Comparison of ENCODE assay signal across 11 cellular contexts in the genomic region with DNA sequence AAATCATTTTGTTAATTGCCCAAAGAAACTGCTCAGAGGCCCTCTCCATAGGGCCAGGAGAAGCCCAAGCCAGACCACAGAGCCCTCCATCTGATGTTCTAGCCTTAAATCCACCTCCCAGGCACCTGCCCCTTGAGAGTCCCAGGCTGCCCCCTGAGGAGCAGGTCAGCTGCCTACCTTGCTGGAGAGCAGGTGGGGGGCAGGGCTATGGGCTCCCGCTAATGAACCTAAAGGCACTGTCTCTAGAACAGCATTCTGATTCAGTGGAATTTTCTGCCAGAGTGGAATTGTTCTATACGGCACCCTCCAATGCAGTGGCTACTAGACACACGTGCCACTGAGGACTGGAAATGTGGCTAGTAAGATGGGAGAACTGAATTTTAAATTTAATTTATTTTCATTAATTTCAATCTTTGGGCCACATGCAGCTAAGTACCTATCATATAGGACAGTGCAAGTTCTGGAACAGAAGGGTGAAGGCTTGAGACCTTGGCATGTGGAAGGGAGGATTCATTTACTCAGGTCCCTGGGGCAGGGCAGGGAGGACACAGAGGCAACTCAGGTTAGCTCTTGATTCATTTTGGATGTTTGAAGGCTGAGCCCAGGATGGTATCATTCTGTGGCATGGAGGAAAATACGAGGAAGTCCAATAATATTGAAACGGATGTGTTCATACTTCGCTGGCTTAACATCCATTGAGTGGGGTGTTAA. TPM values are rescaled to one million over a fixed set of nuclear protein-coding genes. Genes with fewer than 3 reads are reported as not detected.
DNase-seq lines count a peak whose midpoint lies in the region; ATAC-seq and TF ChIP-seq lines count a peak whose summit lies in the region.
"Had no signal": no experiment of that assay in that cellular context is flagged by ENCODE, and none has a peak within 500 bp of the region (broad histone marks: within the 10 kb centered on the region; RNA-seq: fewer than 3 reads in every experiment).

No MANE protein-coding gene starts in this region.

- peaks cover 14% of the 10 kb centered on the region; the same call in 1 of the 2 replicates for H4K20me1 ChIP-seq in PC-9 (ENCODE audit: insufficient read depth)

- peaks cover 51% of the 10 kb centered on the region for H3K79me1 ChIP-seq in trophoblast cell (ENCODE audit: low read length)

- ATAC-seq in heart right ventricle: no peak
- ATAC-seq in GM21360 (IDR thresholded peaks at IDR 0.05; ENCODE audit: unreplicated experiment): no peak

- peaks cover 18 to 30% (median 24%) of the 10 kb centered on the region in 4 donors for H3K4me1 Mint-ChIP-seq in CD4-positive, alpha-beta memory T cell

- DNase-seq in CD4-positive, alpha-beta memory T cell: no peak
- DNase-seq in PC-9: no peak
- DNase-seq in heart right ventricle: no peak
- DNase-seq in trophoblast cell: no peak
- DNase-seq in NCI-H446 (lab: John Stamatoyannopoulos, UW): no peak
- no peak for DNase-seq in NCI-H2081 (lab: John Stamatoyannopoulos, UW)
- no peak for DNase-seq in D341Med (ENCODE audit: low spot score)
- DNase-seq: activated naive CD4-positive, alpha-beta T cell treated with anti-CD3 and anti-CD28 coated beads, Interleukin-2, amount 50 U/mL, for 16 hours; naive B cell had no signal

- intact Hi-C loops in CD4-positive, alpha-beta memory T cell (cut with micrococcal nuclease): loop anchor here (10.0 kb wide), 1 partner anchor 112 kb away; no protein-coding TSS in a partner anchor
- intact Hi-C loops in PC-9 (cut with micrococcal nuclease; ENCODE audit: unreplicated experiment) (loop anchor here (5.0 kb wide), 1 partner anchor 791 kb away; the partner anchor contains the start of gene CDV3), heart right ventricle (cut with DNase I) (loop anchor here in 3 of 10 donors (5.0 to 10.0 kb wide), 3 partner anchors 36 to 148 kb away; no protein-coding TSS in a partner anchor)

- H3K18ac ChIP-seq in trophoblast cell (ENCODE audit: low read length): peak overlapping the region; percentile 52

- H3K27ac ChIP-seq in CD4-positive, alpha-beta memory T cell (ENCODE audit: low read depth, low read length): no peak overlapping the region
- peak overlapping the region; percentile 100 for H3K27ac ChIP-seq in PC-9
- H3K27ac ChIP-seq in heart right ventricle: peak overlapping the region in 9 of 10 donors; percentile 79 to 100 (median 99)
- peak overlapping the region; percentile 97 for H3K27ac ChIP-seq in trophoblast cell (ENCODE audit: low read depth, low read length)
- H3K27ac ChIP-seq: VCaP had no signal

- peak overlapping the region; percentile 84 for H4K91ac ChIP-seq in trophoblast cell (ENCODE audit: low read depth, low read length)

- no peaks in the 10 kb centered on the region for H3K36me3 Mint-ChIP-seq in CD4-positive, alpha-beta memory T cell

- peak overlapping the region; percentile 80 for H3K4ac ChIP-seq in trophoblast cell (ENCODE audit: low read depth, low read length)

- peak overlapping the region; percentile 82 for H2BK120ac ChIP-seq in trophoblast cell (ENCODE audit: insufficient read depth, low read length, poor library complexity)

- TF ChIP-seq CTCF in PC-9 (conservative IDR thresholded peaks at IDR 0.05) (no peak), heart right ventricle (IDR thresholded peaks at IDR 0.05) (no peak)

- H3K23ac ChIP-seq in trophoblast cell (ENCODE audit: low read length): no peak overlapping the region

- H3K9me3 Mint-ChIP-seq in CD4-positive, alpha-beta memory T cell: no peaks in the 10 kb centered on the region
- H3K9me3 Mint-ChIP-seq: naive B cell had no signal

- H2BK12ac ChIP-seq in trophoblast cell (ENCODE audit: low read length): peak overlapping the region; percentile 37

- H2AFZ ChIP-seq in PC-9 (no peak overlapping the region), trophoblast cell (ENCODE audit: insufficient read depth, low read length, poor library complexity) (no peak overlapping the region)

- peak overlapping the region; percentile 88 for H2BK5ac ChIP-seq in trophoblast cell (ENCODE audit: low read depth, low read length, poor library complexity)

- H2AK5ac ChIP-seq in trophoblast cell (ENCODE audit: low read length): peak overlapping the region; percentile 13

- H3K27ac Mint-ChIP-seq in CD4-positive, alpha-beta memory T cell: peak overlapping the region in 3 of 7 donors; percentile 61 to 86 (median 69)
- H3K27ac Mint-ChIP-seq: naive B cell had no signal

- no peak overlapping the region for H4K12ac ChIP-seq in trophoblast cell (ENCODE audit: low read depth, low read length)

- H4K8ac ChIP-seq in trophoblast cell (ENCODE audit: low read depth, low read length): peak overlapping the region; percentile 79

- peaks cover 27% of the 10 kb centered on the region for H3K4me1 ChIP-seq in CD4-positive, alpha-beta memory T cell (ENCODE audit: insufficient read depth, low read length)
- H3K4me1 ChIP-seq in PC-9 (replicated peaks; ENCODE audit: insufficient read depth): peaks cover 95% of the 10 kb centered on the region
- peaks cover 46 to 100% (median 97%) of the 10 kb centered on the region in 9 donors for H3K4me1 ChIP-seq in heart right ventricle
- H3K4me1 ChIP-seq in trophoblast cell (ENCODE audit: control insufficient read depth in 1 of 2, insufficient read depth in 2 of 2, low read length in 2 of 2): peaks cover 49 to 75% of the 10 kb centered on the region in 2 experiments

- peak overlapping the region; percentile 2 for H3K9ac ChIP-seq in trophoblast cell (ENCODE audit: low read length)

- peak overlapping the region; percentile 25 for H3K14ac ChIP-seq in trophoblast cell (ENCODE audit: low read length)

- no peaks in the 10 kb centered on the region for H3K27me3 ChIP-seq in CD4-positive, alpha-beta memory T cell (ENCODE audit: insufficient read depth, low read length)
- no peaks in the 10 kb centered on the region for H3K27me3 ChIP-seq in PC-9 (ENCODE audit: insufficient read depth, low read depth)
- peaks cover 0 to 15% (median 0%) of the 10 kb centered on the region in 7 donors for H3K27me3 ChIP-seq in heart right ventricle
- no peaks in the 10 kb centered on the region for H3K27me3 ChIP-seq in trophoblast cell (ENCODE audit: insufficient read depth, low read length)

- 69 to 71% methylated on average over 6 of the region's 6 CpGs for WGBS in heart right ventricle, 2 donors
- WGBS in trophoblast cell (ENCODE audit: extremely low coverage, insufficient coverage, insufficient read length): no CpG with 5 or more reads among the region's 6 CpGs

- CTCF ChIA-PET in CD4-positive, alpha-beta memory T cell (lab: Charles Lee; ENCODE audit: partially characterized antibody): interaction anchor here (2.0 to 2.9 kb wide), 4 partner anchors 16 to 150 kb away, joined by 7 to 12 read pairs (median 9); no protein-coding TSS in a partner anchor
- CTCF ChIA-PET in PC-9 (lab: Charles Lee): no interaction called here

- TSS peak; percentile 4 for BruUV-seq in PC-9 (replicated peaks; lab: Mats Ljungman, UMichigan)

- H3K4me2 ChIP-seq in PC-9 (peak overlapping the region; percentile 87), trophoblast cell (ENCODE audit: low read length) (no peak overlapping the region)

- no peaks in the 10 kb centered on the region for H3K27me3 Mint-ChIP-seq in CD4-positive, alpha-beta memory T cell

- no peaks in the 10 kb centered on the region for H3K9me3 ChIP-seq in CD4-positive, alpha-beta memory T cell (ENCODE audit: control insufficient read depth in 1 of 2, low read length in 2 of 2)
- H3K9me3 ChIP-seq in PC-9 (ENCODE audit: insufficient read depth, low read depth) (no peaks in the 10 kb centered on the region), heart right ventricle (no peaks in the 10 kb centered on the region), trophoblast cell (ENCODE audit: insufficient read depth, low read depth, low read length) (no peaks in the 10 kb centered on the region)

- H3K79me2 ChIP-seq in PC-9 (ENCODE audit: low read depth): peaks cover 79% of the 10 kb centered on the region
- H3K79me2 ChIP-seq in trophoblast cell (ENCODE audit: control insufficient read depth, insufficient read depth, low read length, poor library complexity): peaks cover 7% of the 10 kb centered on the region

- POLR2A ChIA-PET in CD4-positive, alpha-beta memory T cell (lab: Charles Lee; ENCODE audit: partially characterized antibody): no interaction called here
- POLR2A ChIA-PET in PC-9 (lab: Charles Lee; ENCODE audit: unreplicated experiment): interaction anchor here (0.6 to 2.8 kb wide), 2 partner anchors 12 to 14 kb away, joined by 5 to 76 read pairs; partner anchors contain the start of gene AMOTL2

- no peaks in the 10 kb centered on the region for H3K36me3 ChIP-seq in CD4-positive, alpha-beta memory T cell (ENCODE audit: insufficient read depth, low read length)
- H3K36me3 ChIP-seq in PC-9 (ENCODE audit: low read depth) (peaks cover 83% of the 10 kb centered on the region), heart right ventricle (peaks cover 0 to 95% (median 84%) of the 10 kb centered on the region in 9 donors), trophoblast cell (ENCODE audit: control insufficient read depth in 1 of 2, insufficient read depth in 2 of 2, low read length in 2 of 2) (peaks cover 84 to 91% of the 10 kb centered on the region in 2 experiments)

- H3F3A ChIP-seq in PC-9 (ENCODE audit: insufficient read depth, low read depth): peaks cover 93% of the 10 kb centered on the region

- H3K4me3 Mint-ChIP-seq in CD4-positive, alpha-beta memory T cell: peak overlapping the region; percentile 59 to 85 (median 71)

- no peak overlapping the region for H3K4me3 ChIP-seq in CD4-positive, alpha-beta memory T cell (ENCODE audit: low read length in 2 of 2)
- H3K4me3 ChIP-seq in PC-9 (0 out of 2 replicates have a peak overlapping the region, but pooled peaks have one; percentile 54), heart right ventricle (no peak overlapping the region), trophoblast cell (ENCODE audit: low read depth, low read length) (no peak overlapping the region)

- no peaks in the 10 kb centered on the region for H3K9me2 ChIP-seq in PC-9 (ENCODE audit: insufficient read depth)

RNA-seq across cellular contexts. Expression of gene AMOTL2, which starts 11.4 kb away (rescaled TPM):
- under 1 TPM in 1 of 2 experiments, not detected in 1; 0.23 TPM for total RNA-seq in CD4-positive, alpha-beta memory T cell
- polyA plus RNA-seq in CD4-positive, alpha-beta memory T cell: under 1 TPM in 1 of 2 donors, not detected in 1; 0.48 TPM
- total RNA-seq in PC-9 (2021) (147 and 221 TPM in 2 replicates), heart right ventricle (10 to 100 TPM; 27.8 to 96.6 (median 57.8) TPM)
- polyA plus RNA-seq in heart right ventricle: 10 to 100 TPM; 18.7 to 19.8 TPM
- polyA plus RNA-seq in trophoblast cell (2013): 83.2 and 85.9 TPM in 2 replicates

Comparison
In these comparisons a context has a peak if more than half of its experiments do, and no peak if none do; other contexts are left out.
1. RNA of gene AMOTL2, which starts 11.4 kb away (total RNA-seq): 147 to 221 TPM in PC-9 and 27.8 to 96.6 TPM in heart right ventricle; 0.23 TPM in CD4-positive, alpha-beta memory T cell; every median in the first group is over 10 times any median in the second.